Comparison of ENCODE assay signal across 9 cellular contexts in genomic region chr10:86957471-86958108, GRCh38. TPM values are rescaled to one million over a fixed set of nuclear protein-coding genes. Genes with fewer than 3 reads are reported as not detected.
DNase-seq lines count a peak whose midpoint lies in the region; ATAC-seq and TF ChIP-seq lines count a peak whose summit lies in the region.
"Had no signal": no experiment of that assay in that cellular context is flagged by ENCODE, and none has a peak within 500 bp of the region (broad histone marks: within the 10 kb centered on the region; RNA-seq: fewer than 3 reads in every experiment).

TSS of gene MMRN2 (minus strand) at chr10:86957615. CDS start at chr10:86957541, 74 bp downstream.

- no peak within 1 kb of the TSS for H3K27ac Mint-ChIP-seq in T-helper 2 cell treated with Interferon-gamma antibody and Interleukin-4, amounts not matched to agents 5 μg/mL and 100 μg/mL, for 36 hours

- peaks cover under 1% of the 10 kb centered on the region for H3K9me3 Mint-ChIP-seq in T-helper 2 cell treated with Interferon-gamma antibody and Interleukin-4, amounts not matched to agents 5 μg/mL and 100 μg/mL, for 36 hours

- H3K36me3 ChIP-seq in heart left ventricle (no peaks in the 10 kb centered on the region), ovary (no peaks in the 10 kb centered on the region), aorta (ENCODE audit: control insufficient read depth in 1 of 2, insufficient read depth in 2 of 2, low read length in 1 of 2) (no peaks in the 10 kb centered on the region)

- H3K27ac ChIP-seq in angular gyrus (ENCODE audit: low read depth, low read length) (peak within 1 kb of the TSS; percentile 62), heart left ventricle (peak within 1 kb of the TSS; percentile 79 to 98 (median 90)), ovary (peak within 1 kb of the TSS; percentile 31 to 89), aorta (ENCODE audit: low read depth in 1 of 2, low read length in 2 of 2) (peak within 1 kb of the TSS in 1 of 2 donors; percentile 45)

- 44 to 75% (median 54%) methylated on average over 6 to 9 of the region's 9 CpGs for WGBS in heart left ventricle, 4 donors
- 72 to 81% (median 77%) methylated on average over 9 of the region's 9 CpGs for WGBS in ovary, 3 donors
- WGBS in aorta, 2 donors, result 36 to 37% methylated on average over 8 to 9 of the region's 9 CpGs

- H3K4me3 ChIP-seq in heart left ventricle (peak within 1 kb of the TSS; percentile 9 to 66 (median 57)), ovary (peak within 1 kb of the TSS; percentile 20), aorta (ENCODE audit: low read length in 2 of 2) (no peak within 1 kb of the TSS)

- no peak for TF ChIP-seq EP300 in ovary (IDR thresholded peaks at IDR 0.05)

- intact Hi-C loops in heart left ventricle (cut with DNase I) (no loop called here), ovary (cut with DNase I) (no loop called here), aorta (cut with DNase I) (no loop called here)

- TF ChIP-seq CTCF in heart left ventricle (IDR thresholded peaks at IDR 0.05) (no peak), ovary (IDR thresholded peaks at IDR 0.05) (no peak)

- DNase-seq in heart left ventricle (peak; percentile 58 to 76 (median 67)), ovary (peak in 2 of 5 donors; percentile 33 to 36), aorta (peak; percentile 49 to 74), D341Med (ENCODE audit: low spot score) (no peak), Ammon's horn (ENCODE audit: low spot score) (no peak)
- DNase-seq in T-helper 2 cell treated with Interferon-gamma antibody and Interleukin-4, amounts not matched to agents 5 μg/mL and 100 μg/mL, for 36 hours (ENCODE audit: low spot score), result no peak
- DNase-seq: stimulated activated naive CD4-positive, alpha-beta T cell had no signal

- TF ChIP-seq POLR2A in heart left ventricle (IDR thresholded peaks at IDR 0.05), result peak in 1 of 2 donors; percentile 41
- TF ChIP-seq POLR2A in ovary (IDR thresholded peaks at IDR 0.05), result no peak

- H3K27me3 ChIP-seq in heart left ventricle, result no peaks in the 10 kb centered on the region
- H3K27me3 ChIP-seq in ovary, result no peaks in the 10 kb centered on the region
- H3K27me3 ChIP-seq in aorta (ENCODE audit: control insufficient read depth in 1 of 2, insufficient read depth in 2 of 2, low read length in 1 of 2), result no peaks in the 10 kb centered on the region

- H3K4me3 Mint-ChIP-seq in T-helper 2 cell treated with Interferon-gamma antibody and Interleukin-4, amounts not matched to agents 5 μg/mL and 100 μg/mL, for 36 hours, result no peak within 1 kb of the TSS

- peaks cover 6 to 69% (median 52%) of the 10 kb centered on the region in 12 donors for H3K4me1 ChIP-seq in heart left ventricle
- H3K4me1 ChIP-seq in ovary (ENCODE audit: insufficient read depth), result peaks cover 42% of the 10 kb centered on the region
- H3K4me1 ChIP-seq in aorta (ENCODE audit: control insufficient read depth in 1 of 2, insufficient read depth in 2 of 2, low read length in 2 of 2), result peaks cover 0 to 5% of the 10 kb centered on the region in 2 donors

- H3K9me3 ChIP-seq in heart left ventricle, result peaks cover 0 to 9% (median 0%) of the 10 kb centered on the region in 12 donors
- no peaks in the 10 kb centered on the region for H3K9me3 ChIP-seq in ovary
- no peaks in the 10 kb centered on the region for H3K9me3 ChIP-seq in aorta (ENCODE audit: control insufficient read depth, low read length)

- ATAC-seq in heart left ventricle, result peak in 3 of 4 donors; percentile 2 to 36 (median 12)
- ATAC-seq in aorta (ENCODE audit: low FRiP score), result no peak

- no peaks in the 10 kb centered on the region for H3K36me3 Mint-ChIP-seq in T-helper 2 cell treated with Interferon-gamma antibody and Interleukin-4, amounts not matched to agents 5 μg/mL and 100 μg/mL, for 36 hours (ENCODE audit: low read depth)

- H3K27me3 Mint-ChIP-seq in T-helper 2 cell treated with Interferon-gamma antibody and Interleukin-4, amounts not matched to agents 5 μg/mL and 100 μg/mL, for 36 hours (ENCODE audit: low read depth), result no peaks in the 10 kb centered on the region

- no peaks in the 10 kb centered on the region for H3K4me1 Mint-ChIP-seq in T-helper 2 cell treated with Interferon-gamma antibody and Interleukin-4, amounts not matched to agents 5 μg/mL and 100 μg/mL, for 36 hours (ENCODE audit: low read depth)

RNA-seq across cellular contexts. Expression of gene MMRN2, which starts in this region (rescaled TPM):
- total RNA-seq in heart left ventricle (10 to 100 TPM; 22.7 to 93.0 (median 34.3) TPM), ovary (10 to 100 TPM; 11.3 to 44.6 (median 18.5) TPM), aorta (10 to 100 TPM; 50.5 to 85.6 TPM)
- polyA plus RNA-seq in heart left ventricle (10 to 100 TPM; 15.8 to 30.9 TPM), ovary (10 to 100 TPM; 21.2 to 29.9 TPM), aorta (1 to 10 TPM in 1 of 2 donors, under 1 TPM in 1; 0.63 to 8.5 TPM)
- total RNA-seq: T-helper 1 cell treated with Interleukin-12 subunit alpha and Interleukin-12 subunit beta and Interleukin-4 antibody, amounts not matched to agents 30 ng/mL and 1 ng/mL, for 36 hours had no signal

Comparison
In these comparisons a context has a peak if more than half of its experiments do, and no peak if none do; other contexts are left out.
1. DNase-seq: peak in heart left ventricle (5 of 5) and aorta (2 of 2); none in D341Med (single experiment), T-helper 2 cell treated with Interferon-gamma antibody and Interleukin-4, amounts not matched to agents 5 μg/mL and 100 μg/mL, for 36 hours (single experiment) and Ammon's horn (single experiment).
2. H3K4me3 ChIP-seq: peak in heart left ventricle (12 of 12) and ovary (single experiment); none in aorta (0 of 2).